Comparison of ENCODE assay signal across 20 cellular contexts in the genomic region with DNA sequence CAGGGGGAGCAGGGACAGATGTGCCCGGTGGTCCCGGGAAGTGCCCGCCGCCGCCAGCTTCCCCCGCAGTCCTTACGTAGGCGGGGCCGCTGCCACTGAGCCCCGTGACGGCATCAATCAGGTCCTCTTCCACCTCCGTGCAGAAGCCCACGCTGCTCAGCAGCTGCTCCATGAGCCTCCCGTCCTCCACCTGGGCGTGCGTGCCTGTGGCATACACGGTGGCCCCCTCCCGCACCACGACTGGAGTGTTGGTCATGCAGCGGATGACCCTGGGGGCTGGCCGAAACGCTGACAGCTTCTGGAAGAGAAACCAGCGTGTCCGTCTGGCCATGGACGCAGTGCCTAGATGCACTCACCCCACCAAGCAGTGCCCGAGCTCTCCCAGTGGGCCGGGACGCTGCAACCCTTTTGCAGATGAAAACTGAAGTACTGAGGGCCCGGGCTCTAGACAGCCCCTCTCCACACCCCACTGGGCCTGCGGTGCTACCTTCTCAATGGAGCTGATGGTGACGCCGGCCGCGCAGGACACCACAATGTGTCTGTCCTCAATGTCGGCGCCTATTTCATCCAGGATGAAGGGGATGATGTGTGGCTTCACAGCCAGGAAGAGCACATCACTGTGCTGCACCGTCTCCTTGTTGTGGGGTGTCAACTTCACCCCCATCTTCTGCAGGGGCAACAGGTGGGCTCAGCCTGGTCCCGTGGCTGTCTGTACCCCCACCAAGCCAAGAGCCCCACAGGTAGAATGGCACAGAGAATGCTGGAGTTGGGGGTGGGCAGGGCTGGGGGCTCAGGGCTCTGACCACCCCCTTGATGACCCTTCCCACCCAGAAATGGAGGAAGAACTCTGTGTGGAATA. TPM values are rescaled to one million over a fixed set of nuclear protein-coding genes. Genes with fewer than 3 reads are reported as not detected.
DNase-seq lines count a peak whose midpoint lies in the region; ATAC-seq and TF ChIP-seq lines count a peak whose summit lies in the region.
"Had no signal": no experiment of that assay in that cellular context is flagged by ENCODE, and none has a peak within 500 bp of the region (broad histone marks: within the 10 kb centered on the region; RNA-seq: fewer than 3 reads in every experiment).

No MANE protein-coding gene starts in this region.

- TF ChIP-seq RAD21 in SK-N-SH (IDR thresholded peaks at IDR 0.05; ENCODE audit: low read length) (no peak), HCT116 (IDR thresholded peaks at IDR 0.05; ENCODE audit: low read depth) (no peak)

- H3K9me2 ChIP-seq in SK-N-SH (no peaks in the 10 kb centered on the region), HCT116 (ENCODE audit: insufficient read depth) (no peaks in the 10 kb centered on the region)

- CTCF ChIA-PET in SK-N-SH (lab: Yijun Ruan, JAX) (interaction anchor here (0.8 to 4.2 kb wide), 5 partner anchors 25 to 101 kb away, joined by 3 to 47 read pairs (median 6); partner anchors contain the start of genes CENPX and LRRC45), HCT116 (lab: Charles Lee) (interaction anchor here (1.8 kb wide), 1 partner anchor 25 kb away, joined by 8 read pairs; the partner anchor contains the start of gene NOTUM)

- H3K9me3 ChIP-seq in SK-N-SH, result no peaks in the 10 kb centered on the region
- no peaks in the 10 kb centered on the region for H3K9me3 ChIP-seq in HCT116 (ENCODE audit: control insufficient read depth in 1 of 2, insufficient read depth in 1 of 2, low read depth in 1 of 2, low read length in 2 of 2)
- H3K9me3 ChIP-seq: adrenal gland, Peyer's patch, suprapubic skin had no signal

- BruUV-seq in HCT116 (replicated peaks; lab: Mats Ljungman, UMichigan), result no TSS peak

- H3K79me2 ChIP-seq in SK-N-SH (ENCODE audit: insufficient read depth), result peaks cover 19% of the 10 kb centered on the region
- peaks cover 17% of the 10 kb centered on the region for H3K79me2 ChIP-seq in HCT116 (ENCODE audit: insufficient read depth, low read length)

- no peak for TF ChIP-seq POLR2A in HCT116 (IDR thresholded peaks at IDR 0.05; ENCODE audit: borderline replicate concordance, extremely low read depth, insufficient read depth, insufficient read length)

- H2AFZ ChIP-seq in SK-N-SH (ENCODE audit: low read depth) (no peak overlapping the region), HCT116 (ENCODE audit: low read depth, low read length, poor library complexity, severe bottlenecking) (no peak overlapping the region)

- ATAC-seq in SK-N-SH treated with all-trans-retinoic acid at 6 μM for 48 hours (no peak), HCT116 (no peak), GM21737 (IDR thresholded peaks at IDR 0.05; ENCODE audit: unreplicated experiment) (no peak)
- ATAC-seq: T-helper 17 cell had no signal

- no peak for DNase-seq in SK-N-SH
- no peak for DNase-seq in HCT116 (ENCODE audit: low read depth, low spot score)
- DNase-seq in activated naive CD8-positive, alpha-beta T cell treated with anti-CD3 and anti-CD28 coated beads for 36 hours, result no peak
- DNase-seq in neural crest cell (ENCODE audit: low read depth, low spot score), result no peak
- DNase-seq in CD1c-positive myeloid dendritic cell (ENCODE audit: extremely low spot score), result no peak
- no peak for DNase-seq in HK-2 (ENCODE audit: unreplicated experiment)
- DNase-seq: activated CD4-positive, alpha-beta T cell treated with anti-CD3 and anti-CD28 coated beads, Interleukin-2, amount 50 U/mL, for 48 hours; adrenal gland; cortex of kidney; HCEC 1CT; NCI-H1417; NCI-H446; occipital lobe; T-helper 17 cell had no signal

- intact Hi-C loops in HCT116 (cut with micrococcal nuclease), result no loop called here

- H3K27me3 Mint-ChIP-seq in activated naive CD8-positive, alpha-beta T cell treated with anti-CD3 and anti-CD28 coated beads for 36 hours, result peaks cover 5% of the 10 kb centered on the region
- H3K27me3 Mint-ChIP-seq in neural crest cell (ENCODE audit: low read depth), result no peaks in the 10 kb centered on the region

- POLR2A ChIA-PET in SK-N-SH (lab: Yijun Ruan, JAX), result interaction anchor here (0.5 to 4.0 kb wide), 2 partner anchors 7 to 73 kb away, joined by 3 to 34 read pairs; partner anchors contain the start of gene MAFG
- POLR2A ChIA-PET in HCT116 (lab: Charles Lee), result interaction anchor here (1.0 kb wide), 1 partner anchor 88 kb away, joined by 4 read pairs; the partner anchor contains the start of genes CENPX and LRRC45

- RAD21 ChIA-PET in HCT116 (lab: Charles Lee; ENCODE audit: low non-redundant PET in 1 of 2, low total read pairs in 2 of 2, uncharacterized antibody in 2 of 2, unreplicated experiment in 2 of 2), result no interaction called here

- H3K9ac ChIP-seq in SK-N-SH, result no peak overlapping the region
- H3K9ac ChIP-seq in HCT116 (ENCODE audit: low read length), result no peak overlapping the region

- no peaks in the 10 kb centered on the region for H3K9me3 Mint-ChIP-seq in activated naive CD8-positive, alpha-beta T cell treated with anti-CD3 and anti-CD28 coated beads for 36 hours
- no peaks in the 10 kb centered on the region for H3K9me3 Mint-ChIP-seq in neural crest cell

- peak overlapping the region; percentile 70 for H3K27ac Mint-ChIP-seq in activated naive CD8-positive, alpha-beta T cell treated with anti-CD3 and anti-CD28 coated beads for 36 hours
- no peak overlapping the region for H3K27ac Mint-ChIP-seq in neural crest cell (ENCODE audit: unreplicated experiment)
- H3K27ac Mint-ChIP-seq: T-helper 17 cell had no signal

- no peak overlapping the region for H3K4me3 ChIP-seq in SK-N-SH (ENCODE audit: low read depth in 2 of 2, low read length in 1 of 2)
- peak overlapping the region in 1 of 2 experiments; percentile 100; a peak in 2 of 4 replicates for H3K4me3 ChIP-seq in HCT116 (replicated peaks in 1 of 2; ENCODE audit: low read depth in 1 of 2, low read length in 2 of 2)
- H3K4me3 ChIP-seq: adrenal gland, lung, Peyer's patch, suprapubic skin had no signal

- peaks cover 26% of the 10 kb centered on the region for H3K4me1 Mint-ChIP-seq in activated naive CD8-positive, alpha-beta T cell treated with anti-CD3 and anti-CD28 coated beads for 36 hours
- H3K4me1 Mint-ChIP-seq in neural crest cell, result peaks cover 23% of the 10 kb centered on the region

- peaks cover 0 to 20% of the 10 kb centered on the region in 2 experiments for H3K36me3 ChIP-seq in SK-N-SH (replicated peaks in 1 of 2; ENCODE audit: control insufficient read depth in 1 of 2, insufficient read depth in 2 of 2, low read length in 1 of 2)
- peaks cover 6 to 33% of the 10 kb centered on the region in 2 experiments; a peak in 2 of 4 replicates for H3K36me3 ChIP-seq in HCT116 (ENCODE audit: control insufficient read depth in 1 of 2, insufficient read depth in 2 of 2, low read length in 2 of 2)
- H3K36me3 ChIP-seq: adrenal gland, Peyer's patch, suprapubic skin had no signal

- TF ChIP-seq EP300 in SK-N-SH (IDR thresholded peaks at IDR 0.05; ENCODE audit: borderline replicate concordance in 1 of 2, low read depth in 1 of 2, low read length in 1 of 2), result no peak

- H3K4me1 ChIP-seq in SK-N-SH (ENCODE audit: control insufficient read depth in 1 of 2, insufficient read depth in 2 of 2, low read depth in 1 of 2, low read length in 1 of 2), result peaks cover 6 to 19% of the 10 kb centered on the region in 2 experiments; a peak in 2 of 4 replicates
- H3K4me1 ChIP-seq in HCT116 (ENCODE audit: control insufficient read depth in 1 of 2, insufficient read depth in 2 of 2, low read length in 2 of 2), result peaks cover 9 to 52% of the 10 kb centered on the region in 2 experiments; a peak in 3 of 4 replicates

- H3K4me2 ChIP-seq in SK-N-SH (peak overlapping the region; percentile 100), HCT116 (ENCODE audit: low read length) (peak overlapping the region; percentile 95)

- H3K36me3 Mint-ChIP-seq in activated naive CD8-positive, alpha-beta T cell treated with anti-CD3 and anti-CD28 coated beads for 36 hours, result peaks cover 19% of the 10 kb centered on the region
- no peaks in the 10 kb centered on the region for H3K36me3 Mint-ChIP-seq in neural crest cell (ENCODE audit: low read depth)

- no peak overlapping the region for H3K27ac ChIP-seq in SK-N-SH (ENCODE audit: low read depth in 2 of 2, low read length in 1 of 2)
- peak overlapping the region; percentile 14; the same call in 1 of the 2 replicates for H3K27ac ChIP-seq in HCT116 (ENCODE audit: low read depth, low read length)
- H3K27ac ChIP-seq: adrenal gland, Peyer's patch, suprapubic skin had no signal

- WGBS in SK-N-SH (ENCODE audit: low lambda C conversion rate), result 93% methylated on average over 31 of the region's 38 CpGs

- H3K4me3 Mint-ChIP-seq in activated naive CD8-positive, alpha-beta T cell treated with anti-CD3 and anti-CD28 coated beads for 36 hours, result peak overlapping the region; percentile 89
- peak overlapping the region; percentile 84 for H3K4me3 Mint-ChIP-seq in neural crest cell
- H3K4me3 Mint-ChIP-seq: T-helper 17 cell had no signal

- H3K27me3 ChIP-seq in SK-N-SH (ENCODE audit: insufficient read depth), result no peaks in the 10 kb centered on the region
- no peaks in the 10 kb centered on the region for H3K27me3 ChIP-seq in HCT116 (ENCODE audit: insufficient read depth, low read length)
- H3K27me3 ChIP-seq: adrenal gland, Peyer's patch, suprapubic skin had no signal

- H3F3A ChIP-seq in SK-N-SH (replicated peaks; ENCODE audit: insufficient read depth), result peaks cover 16% of the 10 kb centered on the region

- TF ChIP-seq CTCF in SK-N-SH (IDR thresholded peaks at IDR 0.05), result no peak
- no peak for TF ChIP-seq CTCF in HCT116 (IDR thresholded peaks at IDR 0.05 in 2 of 3, conservative IDR thresholded peaks at IDR 0.05 in 1 of 3; ENCODE audit: borderline replicate concordance in 1 of 3, insufficient read depth in 1 of 3, low read depth in 2 of 3, low read length in 2 of 3)
- no peak for TF ChIP-seq CTCF in neural crest cell (conservative IDR thresholded peaks at IDR 0.05)

- peaks cover 7% of the 10 kb centered on the region; the same call in 1 of the 2 replicates for H4K20me1 ChIP-seq in SK-N-SH (ENCODE audit: insufficient read depth)
- H4K20me1 ChIP-seq in HCT116 (ENCODE audit: insufficient read depth), result no peaks in the 10 kb centered on the region

RNA-seq across cellular contexts. Expression of gene PYCR1, which starts 2.0 kb away (rescaled TPM):
- 121 and 165 TPM in 2 replicates for polyA plus RNA-seq in SK-N-SH (2012; rRNA removed)
- polyA plus RNA-seq in SK-N-SH (2012; cell fraction: cytosol; rRNA removed), result 52.8 and 102 TPM in 2 replicates
- polyA plus RNA-seq in SK-N-SH (2012; cell fraction: nucleus; rRNA removed), result 77.3 and 103 TPM in 2 replicates
- total RNA-seq in HCT116 (2021; ENCODE audit: unreplicated experiment) (396 TPM), neural crest cell (93.0 and 102 TPM in 2 replicates)
- 376 and 456 TPM in 2 replicates for polyA plus RNA-seq in HCT116 (2012)
- 100 to 1,000 TPM; 158 to 169 TPM for total RNA-seq in activated naive CD8-positive, alpha-beta T cell treated with anti-CD3 and anti-CD28 coated beads for 36 hours

RNA-seq across cellular contexts. Expression of gene MAFG, which starts 7.5 kb away (rescaled TPM):
- 30.3 and 38.7 TPM in 2 replicates for polyA plus RNA-seq in SK-N-SH (2012; rRNA removed)
- 22.2 and 29.1 TPM in 2 replicates for polyA plus RNA-seq in SK-N-SH (2012; cell fraction: cytosol; rRNA removed)
- 88.8 and 95.8 TPM in 2 replicates for polyA plus RNA-seq in SK-N-SH (2012; cell fraction: nucleus; rRNA removed)
- total RNA-seq in HCT116 (2021; ENCODE audit: unreplicated experiment) (46.8 TPM), neural crest cell (24.1 and 24.2 TPM in 2 replicates)
- 29.0 and 32.9 TPM in 2 replicates for polyA plus RNA-seq in HCT116 (2012)
- total RNA-seq in activated naive CD8-positive, alpha-beta T cell treated with anti-CD3 and anti-CD28 coated beads for 36 hours, result 10 to 100 TPM; 18.4 to 19.2 TPM

RNA-seq across cellular contexts. Expression of gene MYADML2, which starts 12.0 kb away (rescaled TPM):
- not detected in 2 replicates for polyA plus RNA-seq in SK-N-SH (2012; rRNA removed)
- polyA plus RNA-seq in SK-N-SH (2012; cell fraction: cytosol; rRNA removed), result not detected in 2 replicates
- not detected in 2 replicates for polyA plus RNA-seq in SK-N-SH (2012; cell fraction: nucleus; rRNA removed)
- total RNA-seq in HCT116 (2021; ENCODE audit: unreplicated experiment) (not detected), neural crest cell (0.11 TPM in 1 of 2 replicates, not detected in the other)
- 0.18 and 0.29 TPM in 2 replicates for polyA plus RNA-seq in HCT116 (2012)
- not detected for total RNA-seq in activated naive CD8-positive, alpha-beta T cell treated with anti-CD3 and anti-CD28 coated beads for 36 hours
- total RNA-seq: adrenal gland, fibroblast of lung, lung, suprapubic skin, T-helper 17 cell had no signal
- polyA plus RNA-seq: adrenal gland, fibroblast of lung, lung had no signal

RNA-seq across cellular contexts. Expression of gene SIRT7, which starts 17.1 kb away (rescaled TPM):
- 32.6 and 34.1 TPM in 2 replicates for polyA plus RNA-seq in SK-N-SH (2012; rRNA removed)
- 10.3 and 12.3 TPM in 2 replicates for polyA plus RNA-seq in SK-N-SH (2012; cell fraction: cytosol; rRNA removed)
- 182 and 254 TPM in 2 replicates for polyA plus RNA-seq in SK-N-SH (2012; cell fraction: nucleus; rRNA removed)
- 62.6 TPM for total RNA-seq in HCT116 (2021; ENCODE audit: unreplicated experiment)
- 43.7 and 50.8 TPM in 2 replicates for polyA plus RNA-seq in HCT116 (2012)
- 10 to 100 TPM; 27.3 to 30.1 TPM for total RNA-seq in activated naive CD8-positive, alpha-beta T cell treated with anti-CD3 and anti-CD28 coated beads for 36 hours
- total RNA-seq in neural crest cell, result 25.5 and 26.2 TPM in 2 replicates

RNA-seq across cellular contexts. Expression of gene PCYT2, which starts 23.9 kb away (rescaled TPM):
- polyA plus RNA-seq in SK-N-SH (2012; rRNA removed), result 46.2 and 54.1 TPM in 2 replicates
- polyA plus RNA-seq in SK-N-SH (2012; cell fraction: cytosol; rRNA removed), result 23.8 and 36.1 TPM in 2 replicates
- polyA plus RNA-seq in SK-N-SH (2012; cell fraction: nucleus; rRNA removed), result 97.5 and 110 TPM in 2 replicates
- 51.5 TPM for total RNA-seq in HCT116 (2021; ENCODE audit: unreplicated experiment)
- polyA plus RNA-seq in HCT116 (2012), result 44.1 and 45.7 TPM in 2 replicates
- 10 to 100 TPM; 20.8 to 21.4 TPM for total RNA-seq in activated naive CD8-positive, alpha-beta T cell treated with anti-CD3 and anti-CD28 coated beads for 36 hours
- 86.2 and 92.4 TPM in 2 replicates for total RNA-seq in neural crest cell
